ENCODE assay signal across 18 cellular contexts in the genomic region with DNA sequence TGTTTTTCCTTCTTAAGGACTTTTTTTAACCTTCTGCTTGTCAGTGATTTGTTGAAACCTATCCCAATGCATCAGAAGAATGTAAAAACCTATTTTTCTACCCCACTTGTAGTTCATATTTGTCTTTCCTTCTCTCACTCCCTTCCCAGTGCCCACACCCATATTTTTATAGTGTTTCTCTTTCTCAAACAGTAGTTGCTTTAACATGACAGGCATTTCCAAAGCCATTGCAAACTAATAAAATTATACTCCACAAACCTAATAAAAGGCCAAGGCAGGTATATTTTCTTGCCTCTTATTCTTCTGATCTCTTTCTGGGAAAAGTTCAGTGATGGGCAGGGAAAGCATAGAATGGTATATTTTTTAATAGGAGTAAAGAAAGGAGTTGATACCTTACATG. TPM values are rescaled to one million over a fixed set of nuclear protein-coding genes. Genes with fewer than 3 reads are reported as not detected.
A peak's percentile ranks its signal among the peaks of the same experiment; 100 is the strongest.
DNase-seq lines count a peak whose midpoint lies in the region; ATAC-seq and TF ChIP-seq lines count a peak whose summit lies in the region.
"Had no signal": no experiment of that assay in that cellular context is flagged by ENCODE, and none has a peak within 500 bp of the region (broad histone marks: within the 10 kb centered on the region; RNA-seq: fewer than 3 reads in every experiment).

No MANE protein-coding gene starts in this region.

- peaks cover 4% of the 10 kb centered on the region; the same call in 1 of the 2 replicates for H3K4me1 ChIP-seq in PC-3 (ENCODE audit: insufficient read depth, low read length)
- H3K4me1 ChIP-seq: BLaER1 treated with 17β-estradiol and CSF1 and Interleukin-3, amounts not matched to agents 10 nM and 100 nM had no signal

- H3K4me3 Mint-ChIP-seq in neural crest cell, result no peak overlapping the region
- H3K4me3 Mint-ChIP-seq: B cell; CD8-positive, alpha-beta T cell had no signal

- H3K27ac Mint-ChIP-seq in neural crest cell (ENCODE audit: unreplicated experiment), result peak overlapping the region; percentile 13
- H3K27ac Mint-ChIP-seq: B cell; CD8-positive, alpha-beta T cell had no signal

- no peak for TF ChIP-seq CTCF in 22Rv1 (IDR thresholded peaks at IDR 0.05)
- TF ChIP-seq CTCF in PC-3 (conservative IDR thresholded peaks at IDR 0.05; ENCODE audit: low read depth, low read length), result no peak
- TF ChIP-seq CTCF in neural crest cell (conservative IDR thresholded peaks at IDR 0.05), result no peak

- no peaks in the 10 kb centered on the region for H3K27me3 ChIP-seq in PC-3 (ENCODE audit: low read length)
- H3K27me3 ChIP-seq: BLaER1 treated with 17β-estradiol and CSF1 and Interleukin-3, amounts not matched to agents 10 nM and 100 nM had no signal

- no peaks in the 10 kb centered on the region for H3K9me3 Mint-ChIP-seq in neural crest cell

- H3K36me3 ChIP-seq in PC-3 (ENCODE audit: low read depth, low read length), result no peaks in the 10 kb centered on the region

- H3K36me3 Mint-ChIP-seq in neural crest cell (ENCODE audit: low read depth), result peaks cover 10% of the 10 kb centered on the region

- no TSS peak for BruUV-seq in PC-3 (replicated peaks; lab: Mats Ljungman, UMichigan)

- H4K20me1 ChIP-seq in PC-3 (ENCODE audit: low read length), result no peaks in the 10 kb centered on the region
- H4K20me1 ChIP-seq: BLaER1 treated with 17β-estradiol and CSF1 and Interleukin-3, amounts not matched to agents 10 nM and 100 nM had no signal

- H3K4me1 Mint-ChIP-seq in neural crest cell, result peaks cover 32% of the 10 kb centered on the region
- H3K4me1 Mint-ChIP-seq: B cell had no signal

- H3F3A ChIP-seq in PC-3 (ENCODE audit: low read length, unreplicated experiment), result no peaks in the 10 kb centered on the region

- H3K79me2 ChIP-seq in PC-3 (ENCODE audit: low read length), result no peaks in the 10 kb centered on the region

- POLR2A ChIA-PET in PC-3 (lab: Charles Lee; ENCODE audit: unreplicated experiment), result no interaction called here

- peak; percentile 90 for ATAC-seq in PC-3
- peak; percentile 93 for ATAC-seq in left colon
- no peak for ATAC-seq in HG03457 (IDR thresholded peaks at IDR 0.05; ENCODE audit: unreplicated experiment)
- ATAC-seq: CD8-positive, alpha-beta T cell; GM12878 had no signal

- H2AFZ ChIP-seq in PC-3 (ENCODE audit: low read length), result no peak overlapping the region
- H2AFZ ChIP-seq: GM23248 had no signal

- CTCF ChIA-PET in PC-3 (lab: Charles Lee), result no interaction called here

- H3K9me2 ChIP-seq in PC-3 (replicated peaks; ENCODE audit: low read length), result no peaks in the 10 kb centered on the region

- H3K27me3 Mint-ChIP-seq in neural crest cell (ENCODE audit: low read depth), result no peaks in the 10 kb centered on the region
- H3K27me3 Mint-ChIP-seq: B cell had no signal

- H3K4me2 ChIP-seq in PC-3 (ENCODE audit: low read length), result no peak overlapping the region
- H3K4me2 ChIP-seq: BLaER1 treated with 17β-estradiol and CSF1 and Interleukin-3, amounts not matched to agents 10 nM and 100 nM had no signal

- no peaks in the 10 kb centered on the region for H3K9me3 ChIP-seq in PC-3 (ENCODE audit: low read length)

- H3K27ac ChIP-seq in 22Rv1, result peak overlapping the region; percentile 52
- peak overlapping the region; percentile 59 for H3K27ac ChIP-seq in PC-3 (ENCODE audit: low read length)
- H3K27ac ChIP-seq: BLaER1 treated with 17β-estradiol and CSF1 and Interleukin-3, amounts not matched to agents 10 nM and 100 nM; GM23248 had no signal

- intact Hi-C loops in PC-3 (cut with micrococcal nuclease) (loop anchor here (5.0 kb wide), 2 partner anchors 37 to 38 kb away; a partner anchor contains a TSS), left colon (cut with DNase I, micrococcal nuclease) (no loop called here)

- H3K4me3 ChIP-seq in PC-3 (ENCODE audit: low read length), result no peak overlapping the region
- H3K4me3 ChIP-seq: BLaER1 treated with 17β-estradiol and CSF1 and Interleukin-3, amounts not matched to agents 10 nM and 100 nM; GM12878; GM23248 had no signal

- no peak overlapping the region for H3K9ac ChIP-seq in PC-3 (ENCODE audit: low read length)
- H3K9ac ChIP-seq: BLaER1 treated with 17β-estradiol and CSF1 and Interleukin-3, amounts not matched to agents 10 nM and 100 nM; GM23248 had no signal

- DNase-seq in PC-3 (peak; percentile 23), left colon (no peak), neural crest cell (ENCODE audit: low read depth, low spot score) (no peak), NCI-H526 (lab: John Stamatoyannopoulos, UW) (no peak), DMS153 (lab: John Stamatoyannopoulos, UW) (no peak), amniotic stem cell (lab: John Stamatoyannopoulos, UW) (no peak)
- DNase-seq: Calu3; CD8-positive, alpha-beta T cell; DMS53; DND-41; EL; GM23248; HCEC 1CT had no signal

RNA-seq across cellular contexts. Expression of a gene that starts 35.7 kb away (rescaled TPM):
- total RNA-seq in PC-3 (2014; rRNA removed) (0.95 and 2.2 TPM in 2 replicates), left colon (10 to 100 TPM; 14.9 to 15.2 TPM), neural crest cell (52.0 and 54.5 TPM in 2 replicates)
